8 cellular contexts compared by ENCODE assay signal in the genomic region with DNA sequence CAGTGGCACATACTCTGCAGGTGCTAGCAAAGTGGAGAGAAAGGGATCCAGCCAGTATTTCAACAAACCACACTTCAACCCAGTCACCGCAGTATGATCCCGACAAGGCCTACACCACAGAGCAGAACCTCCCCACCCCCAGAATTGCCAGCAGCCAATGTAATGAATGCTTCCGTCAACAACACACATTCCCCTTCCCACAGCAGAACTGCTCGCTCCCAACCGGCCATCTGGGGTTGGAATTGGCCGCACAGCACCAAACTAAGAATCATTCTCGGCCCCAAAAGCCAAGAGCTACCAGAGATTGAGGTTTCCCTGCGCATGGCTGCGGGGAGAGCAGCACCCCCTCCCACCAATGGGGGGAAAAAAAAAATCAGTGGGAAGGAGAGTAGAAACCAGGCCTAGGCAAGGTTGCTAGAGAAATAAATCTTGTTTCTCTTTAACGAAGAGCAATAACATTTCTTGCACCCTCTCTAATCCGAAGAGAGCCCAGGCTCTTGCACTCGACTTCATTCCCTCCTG. TPM values are rescaled to one million over a fixed set of nuclear protein-coding genes. Genes with fewer than 3 reads are reported as not detected.
DNase-seq lines count a peak whose midpoint lies in the region; ATAC-seq and TF ChIP-seq lines count a peak whose summit lies in the region.

No MANE protein-coding gene starts in this region.

- H3K79me2 ChIP-seq in GM23338 (replicated peaks; ENCODE audit: insufficient read depth): peaks cover 81% of the 10 kb centered on the region

- intact Hi-C loops in esophagus squamous epithelium (cut with DNase I): no loop called here

- H3K4me3 ChIP-seq in GM23338: peak overlapping the region; percentile 82
- H3K4me3 ChIP-seq in esophagus squamous epithelium: peak overlapping the region; percentile 72 to 93 (median 88)
- H3K4me3 ChIP-seq in mucosa of stomach (ENCODE audit: low read length): peak overlapping the region; percentile 53
- H3K4me3 ChIP-seq in thoracic aorta: peak overlapping the region; percentile 95

- H4K20me1 ChIP-seq in GM23338 (replicated peaks; ENCODE audit: insufficient read depth): peaks cover 29% of the 10 kb centered on the region

- H3K9me2 ChIP-seq in GM23338 (ENCODE audit: insufficient read depth): no peaks in the 10 kb centered on the region

- no peaks in the 10 kb centered on the region for H3K27me3 ChIP-seq in GM23338 (ENCODE audit: insufficient read depth)
- H3K27me3 ChIP-seq in esophagus squamous epithelium: no peaks in the 10 kb centered on the region
- no peaks in the 10 kb centered on the region for H3K27me3 ChIP-seq in mucosa of stomach (ENCODE audit: control insufficient read depth, insufficient read depth, low read length)
- H3K27me3 ChIP-seq in thoracic aorta (replicated peaks; ENCODE audit: insufficient read depth): no peaks in the 10 kb centered on the region

- no peaks in the 10 kb centered on the region for H3K9me3 Mint-ChIP-seq in GM23338

- H3K4me1 ChIP-seq in GM23338 (ENCODE audit: insufficient read depth): peaks cover 72% of the 10 kb centered on the region
- peaks cover 7 to 76% (median 36%) of the 10 kb centered on the region in 3 donors for H3K4me1 ChIP-seq in esophagus squamous epithelium
- H3K4me1 ChIP-seq in mucosa of stomach (ENCODE audit: control insufficient read depth, insufficient read depth, low read length): peaks cover 26% of the 10 kb centered on the region
- H3K4me1 ChIP-seq in thoracic aorta (ENCODE audit: control insufficient read depth in 1 of 2, low read depth in 2 of 2): peaks cover 50 to 68% of the 10 kb centered on the region in 2 donors

- H2AFZ ChIP-seq in GM23338: no peak overlapping the region

- DNase-seq in AML-193 (lab: John Stamatoyannopoulos, UW): peak; percentile 19 to 20
- DNase-seq in GM23338 (ENCODE audit: low spot score): peak; percentile 83
- DNase-seq in NCI-H69 (lab: John Stamatoyannopoulos, UW): peak; percentile 88
- DNase-seq in activated T-cell treated with anti-CD3 and anti-CD28 coated beads for 24 hours (ENCODE audit: low read depth): peak; percentile 8
- no peak for DNase-seq in esophagus squamous epithelium (lab: John Stamatoyannopoulos, UW)
- DNase-seq in thoracic aorta (ENCODE audit: low spot score): peak; percentile 8
- DNase-seq in activated CD4-positive, CD25-positive, alpha-beta regulatory T cell treated with anti-CD3 and anti-CD28 coated beads, Interleukin-2, amount 50 U/mL, for 72 hours: no peak

- TF ChIP-seq POLR2A in esophagus squamous epithelium (IDR thresholded peaks at IDR 0.05): peak in 1 of 4 donors; percentile 38

- 0 to 1% methylated on average over 10 to 12 of the region's 12 CpGs for WGBS in esophagus squamous epithelium, 2 donors

- ATAC-seq in GM23338: peak; percentile 71
- ATAC-seq in thoracic aorta (ENCODE audit: insufficient number of reproducible peaks, low FRiP score, low read depth): peak; percentile 9

- peak overlapping the region; percentile 87 for H3K4me2 ChIP-seq in GM23338

- peak overlapping the region; percentile 95 for H3K4me3 Mint-ChIP-seq in GM23338

- H3K36me3 ChIP-seq in GM23338 (ENCODE audit: insufficient read depth): no peaks in the 10 kb centered on the region
- no peaks in the 10 kb centered on the region for H3K36me3 ChIP-seq in esophagus squamous epithelium
- no peaks in the 10 kb centered on the region for H3K36me3 ChIP-seq in mucosa of stomach (ENCODE audit: control insufficient read depth, insufficient read depth, low read length)
- no peaks in the 10 kb centered on the region for H3K36me3 ChIP-seq in thoracic aorta

- no peaks in the 10 kb centered on the region for H3K9me3 ChIP-seq in esophagus squamous epithelium
- H3K9me3 ChIP-seq in mucosa of stomach (ENCODE audit: control insufficient read depth, low read length): no peaks in the 10 kb centered on the region
- no peaks in the 10 kb centered on the region for H3K9me3 ChIP-seq in thoracic aorta

- peaks cover 7% of the 10 kb centered on the region for H3F3A ChIP-seq in GM23338 (replicated peaks; ENCODE audit: low read depth)

- H3K27ac Mint-ChIP-seq in GM23338: peak overlapping the region; percentile 96

- H3K9ac ChIP-seq in mucosa of stomach (ENCODE audit: low read length): peak overlapping the region; percentile 87

- H3K4me1 Mint-ChIP-seq in GM23338: peaks cover 58% of the 10 kb centered on the region

- H3K27ac ChIP-seq in GM23338 (ENCODE audit: low read depth) (peak overlapping the region; percentile 93), esophagus squamous epithelium (peak overlapping the region; percentile 97 to 99 (median 99)), thoracic aorta (peak overlapping the region; percentile 98 to 99)

- peaks cover 2% of the 10 kb centered on the region for H3K27me3 Mint-ChIP-seq in GM23338 (ENCODE audit: insufficient read depth, low read depth, poor library complexity)

- no peak for TF ChIP-seq CTCF in GM23338 (conservative IDR thresholded peaks at IDR 0.05; ENCODE audit: low read depth in 2 of 2)
- TF ChIP-seq CTCF in esophagus squamous epithelium (IDR thresholded peaks at IDR 0.05): no peak
- TF ChIP-seq CTCF in thoracic aorta (IDR thresholded peaks at IDR 0.05): peak; percentile 10

- peaks cover 3% of the 10 kb centered on the region; the same call in 1 of the 3 replicates for H3K36me3 Mint-ChIP-seq in GM23338 (ENCODE audit: low read depth)

TF ChIP-seq in GM23338, 12 proteins besides CTCF, POLR2A, EP300 and RAD21:
- no peak for TF ChIP-seq ZNF114 (CRISPR knock-in tag; IDR thresholded peaks at IDR 0.05)
- no peak for TF ChIP-seq STAT1 (IDR thresholded peaks at IDR 0.05; ENCODE audit: unreplicated experiment)
- no peak for TF ChIP-seq NANOG (IDR thresholded peaks at IDR 0.05; ENCODE audit: borderline replicate concordance)
- peak; percentile 58; the same call in 1 of the 2 replicates for TF ChIP-seq POLR2AphosphoS5 (IDR thresholded peaks at IDR 0.05; ENCODE audit: low read depth)
- no peak for TF ChIP-seq EZH2phosphoT487 (IDR thresholded peaks at IDR 0.05; ENCODE audit: unreplicated experiment)

RNA-seq across cellular contexts. Expression of gene WASL, which starts 1.1 kb away (rescaled TPM):
- 45.3 and 57.0 TPM in 2 replicates for total RNA-seq in GM23338 (2014; rRNA removed; shearing (Covaris generic))
- polyA plus RNA-seq in GM23338 (2016; fragmentation: Nextera tagmentation; extraction: Ambion mirVana): 35.6 and 36.4 TPM in 2 replicates
- 10 to 100 TPM; 26.0 to 34.6 (median 31.3) TPM for total RNA-seq in esophagus squamous epithelium
- total RNA-seq in thoracic aorta: 10 to 100 TPM; 37.2 to 43.5 TPM

Comparison
In these comparisons a context has a peak if more than half of its experiments do, and no peak if none do; other contexts are left out.
1. DNase-seq: peak in AML-193 (2 of 2), GM23338 (single experiment), NCI-H69 (single experiment), activated T-cell treated with anti-CD3 and anti-CD28 coated beads for 24 hours (single experiment) and thoracic aorta (single experiment); none in esophagus squamous epithelium (single experiment) and activated CD4-positive, CD25-positive, alpha-beta regulatory T cell treated with anti-CD3 and anti-CD28 coated beads, Interleukin-2, amount 50 U/mL, for 72 hours (single experiment).
2. Peak in every context shown above with its lines, with median percentiles within 50 percentile points of each other: H3K27ac ChIP-seq and H3K4me3 ChIP-seq.